10 cellular contexts compared by ENCODE assay signal in the genomic region with DNA sequence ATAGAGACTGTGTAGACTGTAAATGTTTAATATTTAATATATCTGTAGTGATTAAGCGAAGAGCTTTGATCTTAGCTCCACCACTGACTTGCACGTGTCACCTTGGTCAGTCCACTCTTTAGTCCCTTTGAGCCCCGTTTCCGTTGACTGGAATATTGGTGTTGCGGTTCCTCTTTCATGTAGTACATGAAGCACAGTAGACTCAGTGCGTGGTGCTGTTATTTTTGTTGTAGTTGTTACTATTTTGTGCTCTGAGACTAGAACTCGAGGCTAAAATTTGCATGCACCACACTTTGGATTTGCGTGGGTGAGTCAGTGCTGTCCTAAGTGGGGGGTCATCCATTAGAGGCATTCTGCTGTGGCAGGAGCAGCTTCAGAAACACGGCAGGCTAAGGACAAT.
DNase-seq lines count a peak whose midpoint lies in the region; ATAC-seq, FAIRE-seq and TF ChIP-seq lines count a peak whose summit lies in the region.
"Had no signal": no experiment of that assay in that cellular context is flagged by ENCODE, and none has a peak within 500 bp of the region (broad histone marks: within the 10 kb centered on the region; RNA-seq: fewer than 3 reads in every experiment).

No MANE protein-coding gene starts in this region.

- BruUV-seq in GM12878 (replicated peaks; lab: Mats Ljungman, UMichigan): no TSS peak

- 1% methylated on average over 9 of the region's 9 CpGs for WGBS in GM12878 (ENCODE audit: insufficient coverage, insufficient replicate concordance, low lambda C conversion rate, missing lambda C conversion rate)

- peak in 1 of 2 experiments; percentile 80; a peak in 3 of 4 replicates for TF ChIP-seq EP300 in GM12878 (IDR thresholded peaks at IDR 0.05; ENCODE audit: borderline replicate concordance in 1 of 2, control insufficient read depth in 1 of 2, low read depth in 2 of 2, low read length in 2 of 2)

- H3K79me2 ChIP-seq in GM12878 (ENCODE audit: control insufficient read depth, insufficient read depth, low read length): no peaks in the 10 kb centered on the region

- POLR2A ChIA-PET in GM12878 (lab: Charles Lee): no interaction called here

- no peak overlapping the region for H3K9ac ChIP-seq in GM12878 (ENCODE audit: control insufficient read depth, insufficient read depth, low read length)

- H3K4me3 ChIP-seq in GM12878: no peak overlapping the region
- H3K4me3 ChIP-seq: gastrocnemius medialis had no signal

- ATAC-seq in GM18861 (IDR thresholded peaks at IDR 0.05; ENCODE audit: unreplicated experiment): peak; percentile 51
- ATAC-seq in GM21576 (IDR thresholded peaks at IDR 0.05; ENCODE audit: unreplicated experiment): peak; percentile 55
- ATAC-seq in HG03159 (IDR thresholded peaks at IDR 0.05; ENCODE audit: unreplicated experiment): peak; percentile 43
- ATAC-seq in GM12878: peak; percentile 66

- no peak overlapping the region for H2AFZ ChIP-seq in GM12878 (ENCODE audit: control insufficient read depth, low read depth, low read length)

- TF ChIP-seq CTCF in GM12878 (IDR thresholded peaks at IDR 0.05 in 2 of 3, conservative IDR thresholded peaks at IDR 0.05 in 1 of 3; ENCODE audit: control insufficient read depth in 2 of 3, extremely low read depth in 1 of 3, insufficient read depth in 1 of 3, low read depth in 3 of 3, low read length in 3 of 3): no peak

- no peaks in the 10 kb centered on the region for H3K36me3 ChIP-seq in GM12878 (ENCODE audit: control insufficient read depth in 2 of 2, insufficient read depth in 2 of 2, low read length in 1 of 2)
- H3K36me3 ChIP-seq: gastrocnemius medialis had no signal

- H3K4me2 ChIP-seq in GM12878 (ENCODE audit: control insufficient read depth, insufficient read depth): peak overlapping the region; percentile 65; the same call in 1 of the 2 replicates

- peak overlapping the region; percentile 68 for H3K27ac ChIP-seq in GM12878 (ENCODE audit: control insufficient read depth, insufficient read depth)

- H3K27me3 ChIP-seq in GM12878 (replicated peaks in 1 of 2; ENCODE audit: control insufficient read depth in 2 of 2, insufficient read depth in 2 of 2, low read length in 1 of 2): no peaks in the 10 kb centered on the region
- H3K27me3 ChIP-seq: gastrocnemius medialis had no signal

- peaks cover 91% of the 10 kb centered on the region for H3K4me1 ChIP-seq in GM12878 (ENCODE audit: control insufficient read depth, insufficient read depth, low read length)

- H4K20me1 ChIP-seq in GM12878 (ENCODE audit: control insufficient read depth, insufficient read depth): no peaks in the 10 kb centered on the region

- DNase-seq in GM12878 (ENCODE audit: low read depth, low spot score) (peak; percentile 85), DMS153 treated with DMSO at 0.1 percent for 48 hours (lab: John Stamatoyannopoulos, UW; ENCODE audit: unreplicated experiment) (no peak), HT-29 (ENCODE audit: low spot score) (no peak), DMS79 treated with DMSO at 0.1 percent for 48 hours (lab: John Stamatoyannopoulos, UW) (no peak)
- DNase-seq in activated naive CD4-positive, alpha-beta T cell treated with Interleukin-2 at 50 U/mL for 16 hours: no peak
- DNase-seq: CD4-positive, CD25-positive, alpha-beta regulatory T cell had no signal

- intact Hi-C loops in GM12878 (cut with micrococcal nuclease; ENCODE audit: unreplicated experiment): loop anchor here (5.0 kb wide), 3 partner anchors 39 to 289 kb away; no protein-coding TSS in a partner anchor

- no peak for TF ChIP-seq RAD21 in GM12878 (IDR thresholded peaks at IDR 0.05; ENCODE audit: insufficient read depth, low read depth, low read length)

- CTCF ChIA-PET in GM12878 (lab: Yijun Ruan, JAX): no interaction called here

- in situ Hi-C loops in GM12878 (cut with MboI): no loop called here

- RAD21 ChIA-PET in GM12878 (lab: Charles Lee; ENCODE audit: unreplicated experiment): no interaction called here

- H3K9me3 ChIP-seq in GM12878 (replicated peaks; ENCODE audit: control insufficient read depth, insufficient read depth, low read length): peaks cover 8% of the 10 kb centered on the region
- H3K9me3 ChIP-seq: gastrocnemius medialis had no signal

- no peak for TF ChIP-seq POLR2A in GM12878 (IDR thresholded peaks at IDR 0.05; ENCODE audit: low read depth, low read length)

- SMC1A ChIA-PET in GM12878 (lab: Charles Lee; ENCODE audit: uncharacterized antibody, unreplicated experiment): interaction anchor here (0.6 to 0.8 kb wide), 2 partner anchors 66 to 82 kb away, joined by 3 read pairs; no protein-coding TSS in a partner anchor

- peak; percentile 38 for FAIRE-seq in GM12878 (lab: Jason Lieb, UNC)

TF ChIP-seq in GM12878, 131 proteins besides CTCF, POLR2A, EP300 and RAD21 (continues in another document):
- TF ChIP-seq ZZZ3 (IDR thresholded peaks at IDR 0.05; ENCODE audit: control insufficient read depth, insufficient read length, low read depth) (no peak), ZBED1 (IDR thresholded peaks at IDR 0.05; ENCODE audit: borderline replicate concordance) (peak; percentile 79), SP1 (IDR thresholded peaks at IDR 0.05; ENCODE audit: low read depth, low read length) (no peak), CBX5 (IDR thresholded peaks at IDR 0.05; ENCODE audit: low read depth) (peak; percentile 70; the same call in 1 of the 2 replicates), BHLHE40 (IDR thresholded peaks at IDR 0.05; ENCODE audit: borderline replicate concordance in 1 of 2, low read depth in 2 of 2, low read length in 1 of 2) (peak; percentile 89 to 97), ATF2 (IDR thresholded peaks at IDR 0.05; ENCODE audit: low read length) (peak; percentile 90), STAT3 (IDR thresholded peaks at IDR 0.05; ENCODE audit: low read depth, low read length) (0 out of 2 replicates have a peak, but pooled peaks have one; percentile 60), MTA3 (IDR thresholded peaks at IDR 0.05; ENCODE audit: borderline replicate concordance, low read length) (peak; percentile 70; the same call in 1 of the 2 replicates), HCFC1 (IDR thresholded peaks at IDR 0.05; ENCODE audit: low read length) (no peak), CHD2 (IDR thresholded peaks at IDR 0.05; ENCODE audit: borderline replicate concordance, low read depth, low read length) (0 out of 2 replicates have a peak, but pooled peaks have one; percentile 26), BCL11A (IDR thresholded peaks at IDR 0.05; ENCODE audit: low read depth, low read length) (peak; percentile 88; the same call in 1 of the 2 replicates), CBFB (IDR thresholded peaks at IDR 0.05; ENCODE audit: low read depth) (peak; percentile 73; the same call in 1 of the 2 replicates), PML (IDR thresholded peaks at IDR 0.05; ENCODE audit: low read length) (peak; percentile 48; the same call in 1 of the 2 replicates), SKIL (IDR thresholded peaks at IDR 0.05; ENCODE audit: low read depth, poor library complexity, severe bottlenecking) (peak; percentile 58), JUNB (IDR thresholded peaks at IDR 0.05) (peak; percentile 19; the same call in 1 of the 2 replicates), NBN (IDR thresholded peaks at IDR 0.05) (no peak), EED (IDR thresholded peaks at IDR 0.05; ENCODE audit: low read depth) (peak; percentile 93), POU2F2 (IDR thresholded peaks at IDR 0.05; ENCODE audit: borderline replicate concordance, low read depth, low read length) (peak; percentile 97), RELB (IDR thresholded peaks at IDR 0.05; ENCODE audit: low read depth) (peak; percentile 50), FOXM1 (IDR thresholded peaks at IDR 0.05; ENCODE audit: low read depth, low read length) (peak; percentile 81), CREM (IDR thresholded peaks at IDR 0.05; ENCODE audit: low read depth) (peak; percentile 73), MXI1 (IDR thresholded peaks at IDR 0.05; ENCODE audit: low read depth, low read length) (peak; percentile 34; the same call in 1 of the 2 replicates)
